8 cellular contexts compared by ENCODE assay signal in the genomic region with DNA sequence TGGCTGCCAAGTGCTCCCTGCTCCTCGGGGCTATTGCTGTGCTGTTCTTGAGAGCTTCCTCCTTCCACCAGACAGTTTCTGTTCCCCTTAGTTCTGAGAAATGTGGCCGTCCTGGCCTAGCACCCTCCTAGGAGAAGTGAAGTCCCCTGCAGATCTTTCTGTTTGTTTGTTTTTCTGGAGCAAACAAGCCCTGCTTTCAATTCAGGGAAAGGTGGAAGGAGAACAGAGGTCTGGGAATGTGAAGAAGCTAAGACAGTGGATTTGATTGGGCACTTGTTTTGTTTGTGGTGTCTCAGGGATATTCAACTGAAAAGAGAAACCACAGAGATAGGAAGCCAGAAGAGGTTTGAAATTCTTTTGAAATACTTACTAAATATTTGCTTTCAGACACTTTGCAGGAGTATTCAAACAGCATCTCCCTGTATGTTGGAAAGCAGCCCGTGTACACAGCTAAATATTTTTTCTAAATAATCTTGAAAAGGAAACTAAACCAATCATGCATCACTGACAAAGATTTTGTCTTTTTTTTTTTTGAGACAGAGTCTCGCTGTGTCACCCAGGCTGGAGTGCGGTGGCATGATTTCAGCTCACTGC. TPM values are rescaled to one million over a fixed set of nuclear protein-coding genes. Genes with fewer than 3 reads are reported as not detected.
DNase-seq lines count a peak whose midpoint lies in the region; ATAC-seq and TF ChIP-seq lines count a peak whose summit lies in the region.

No MANE protein-coding gene starts in this region.

- H3K27me3 ChIP-seq in GM06990 (replicated peaks; ENCODE audit: control insufficient read depth, insufficient read depth, low read length), result no peaks in the 10 kb centered on the region

- ATAC-seq in GM21381 (IDR thresholded peaks at IDR 0.05; ENCODE audit: unreplicated experiment) (peak; percentile 100), HG03571 (IDR thresholded peaks at IDR 0.05; ENCODE audit: unreplicated experiment) (peak; percentile 99), WTC11 (peak; percentile 75)
- peak; percentile 99 to 100 for ATAC-seq in stimulated activated naive B cell treated with anti-CD40 and anti-IgM and Interleukin-4, amounts not matched to agents 10 μg/mL and 1 μg/mL and 100 μg/mL, for 72 hours (replicated peaks)

- H3K4me1 Mint-ChIP-seq in WTC11 (peaks cover 22% of the 10 kb centered on the region), endothelial cell (ENCODE audit: unreplicated experiment) (peaks cover 4% of the 10 kb centered on the region)
- peaks cover 18 to 31% of the 10 kb centered on the region in 2 donors for H3K4me1 Mint-ChIP-seq in stimulated activated naive B cell treated with anti-CD40 and anti-IgM and Interleukin-4, amounts not matched to agents 10 μg/mL and 1 μg/mL and 100 μg/mL, for 72 hours

- no peaks in the 10 kb centered on the region for H3K27me3 Mint-ChIP-seq in WTC11 (ENCODE audit: low read depth)
- no peaks in the 10 kb centered on the region for H3K27me3 Mint-ChIP-seq in stimulated activated naive B cell treated with anti-CD40 and anti-IgM and Interleukin-4, amounts not matched to agents 10 μg/mL and 1 μg/mL and 100 μg/mL, for 72 hours
- no peaks in the 10 kb centered on the region for H3K27me3 Mint-ChIP-seq in endothelial cell (ENCODE audit: unreplicated experiment)

- H3K36me3 ChIP-seq in GM06990 (ENCODE audit: control insufficient read depth, insufficient read depth, low read length), result no peaks in the 10 kb centered on the region

- H3K4me3 Mint-ChIP-seq in WTC11, result no peak overlapping the region
- H3K4me3 Mint-ChIP-seq in stimulated activated naive B cell treated with anti-CD40 and anti-IgM and Interleukin-4, amounts not matched to agents 10 μg/mL and 1 μg/mL and 100 μg/mL, for 72 hours, result peak overlapping the region; percentile 72 to 74
- H3K4me3 Mint-ChIP-seq in endothelial cell (ENCODE audit: unreplicated experiment), result no peak overlapping the region

- DNase-seq in GM06990 (ENCODE audit: extremely low read depth, insufficient read length) (peak; percentile 62), WTC11 (ENCODE audit: low spot score) (no peak), germinal center (ENCODE audit: low spot score) (peak; percentile 74), endothelial cell (ENCODE audit: low spot score) (no peak), ecto neural progenitor cell (ENCODE audit: low spot score) (no peak)
- DNase-seq in stimulated activated naive B cell treated with anti-CD40 and anti-IgM and Interleukin-4, amounts not matched to agents 10 μg/mL and 1 μg/mL and 100 μg/mL, for 72 hours, result peak; percentile 66

- H3K4me3 ChIP-seq in GM06990 (replicated peaks; ENCODE audit: low read depth, low read length), result peak overlapping the region; percentile 44

- CTCF ChIA-PET in WTC11 (lab: Charles Lee), result interaction anchor here (0.5 to 1.4 kb wide), 5 partner anchors 23 to 102 kb away, joined by 3 to 6 read pairs (median 3); a partner anchor contains a TSS

- H3K9me3 Mint-ChIP-seq in WTC11 (peaks cover 21% of the 10 kb centered on the region), endothelial cell (ENCODE audit: unreplicated experiment) (no peaks in the 10 kb centered on the region)
- no peaks in the 10 kb centered on the region for H3K9me3 Mint-ChIP-seq in stimulated activated naive B cell treated with anti-CD40 and anti-IgM and Interleukin-4, amounts not matched to agents 10 μg/mL and 1 μg/mL and 100 μg/mL, for 72 hours

- H3K36me3 Mint-ChIP-seq in WTC11 (peaks cover 4% of the 10 kb centered on the region; the same call in 1 of the 2 replicates), endothelial cell (ENCODE audit: low read depth, unreplicated experiment) (no peaks in the 10 kb centered on the region)
- no peaks in the 10 kb centered on the region for H3K36me3 Mint-ChIP-seq in stimulated activated naive B cell treated with anti-CD40 and anti-IgM and Interleukin-4, amounts not matched to agents 10 μg/mL and 1 μg/mL and 100 μg/mL, for 72 hours

- H3K27ac Mint-ChIP-seq in WTC11 (peak overlapping the region; percentile 91), endothelial cell (ENCODE audit: unreplicated experiment) (no peak overlapping the region)
- H3K27ac Mint-ChIP-seq in stimulated activated naive B cell treated with anti-CD40 and anti-IgM and Interleukin-4, amounts not matched to agents 10 μg/mL and 1 μg/mL and 100 μg/mL, for 72 hours, result peak overlapping the region; percentile 90

- POLR2A ChIA-PET in WTC11 (lab: Charles Lee), result no interaction called here

- TF ChIP-seq CTCF in GM06990 (IDR thresholded peaks at IDR 0.05; ENCODE audit: insufficient read depth, low read length, poor library complexity, severe bottlenecking) (no peak), WTC11 (IDR thresholded peaks at IDR 0.05) (no peak), endothelial cell (IDR thresholded peaks at IDR 0.05; ENCODE audit: unreplicated experiment) (no peak)

TF ChIP-seq in WTC11, 78 proteins besides CTCF, POLR2A, EP300 and RAD21 (continues in another document):
- TF ChIP-seq ZNF671 (CRISPR knock-in tag; IDR thresholded peaks at IDR 0.05) (no peak), ZNF423 (CRISPR knock-in tag; IDR thresholded peaks at IDR 0.05) (no peak)
- TF ChIP-seq, protein P1, sequence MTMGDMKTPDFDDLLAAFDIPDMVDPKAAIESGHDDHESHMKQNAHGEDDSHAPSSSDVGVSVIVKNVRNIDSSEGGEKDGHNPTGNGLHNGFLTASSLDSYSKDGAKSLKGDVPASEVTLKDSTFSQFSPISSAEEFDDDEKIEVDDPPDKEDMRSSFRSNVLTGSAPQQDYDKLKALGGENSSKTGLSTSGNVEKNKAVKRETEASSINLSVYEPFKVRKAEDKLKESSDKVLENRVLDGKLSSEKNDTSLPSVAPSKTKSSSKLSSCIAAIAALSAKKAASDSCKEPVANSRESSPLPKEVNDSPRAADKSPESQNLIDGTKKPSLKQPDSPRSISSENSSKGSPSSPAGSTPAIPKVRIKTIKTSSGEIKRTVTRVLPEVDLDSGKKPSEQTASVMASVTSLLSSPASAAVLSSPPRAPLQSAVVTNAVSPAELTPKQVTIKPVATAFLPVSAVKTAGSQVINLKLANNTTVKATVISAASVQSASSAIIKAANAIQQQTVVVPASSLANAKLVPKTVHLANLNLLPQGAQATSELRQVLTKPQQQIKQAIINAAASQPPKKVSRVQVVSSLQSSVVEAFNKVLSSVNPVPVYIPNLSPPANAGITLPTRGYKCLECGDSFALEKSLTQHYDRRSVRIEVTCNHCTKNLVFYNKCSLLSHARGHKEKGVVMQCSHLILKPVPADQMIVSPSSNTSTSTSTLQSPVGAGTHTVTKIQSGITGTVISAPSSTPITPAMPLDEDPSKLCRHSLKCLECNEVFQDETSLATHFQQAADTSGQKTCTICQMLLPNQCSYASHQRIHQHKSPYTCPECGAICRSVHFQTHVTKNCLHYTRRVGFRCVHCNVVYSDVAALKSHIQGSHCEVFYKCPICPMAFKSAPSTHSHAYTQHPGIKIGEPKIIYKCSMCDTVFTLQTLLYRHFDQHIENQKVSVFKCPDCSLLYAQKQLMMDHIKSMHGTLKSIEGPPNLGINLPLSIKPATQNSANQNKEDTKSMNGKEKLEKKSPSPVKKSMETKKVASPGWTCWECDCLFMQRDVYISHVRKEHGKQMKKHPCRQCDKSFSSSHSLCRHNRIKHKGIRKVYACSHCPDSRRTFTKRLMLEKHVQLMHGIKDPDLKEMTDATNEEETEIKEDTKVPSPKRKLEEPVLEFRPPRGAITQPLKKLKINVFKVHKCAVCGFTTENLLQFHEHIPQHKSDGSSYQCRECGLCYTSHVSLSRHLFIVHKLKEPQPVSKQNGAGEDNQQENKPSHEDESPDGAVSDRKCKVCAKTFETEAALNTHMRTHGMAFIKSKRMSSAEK (CRISPR knock-in tag; IDR thresholded peaks at IDR 0.05; ENCODE audit: borderline replicate concordance), result no peak
- TF ChIP-seq, protein P2, sequence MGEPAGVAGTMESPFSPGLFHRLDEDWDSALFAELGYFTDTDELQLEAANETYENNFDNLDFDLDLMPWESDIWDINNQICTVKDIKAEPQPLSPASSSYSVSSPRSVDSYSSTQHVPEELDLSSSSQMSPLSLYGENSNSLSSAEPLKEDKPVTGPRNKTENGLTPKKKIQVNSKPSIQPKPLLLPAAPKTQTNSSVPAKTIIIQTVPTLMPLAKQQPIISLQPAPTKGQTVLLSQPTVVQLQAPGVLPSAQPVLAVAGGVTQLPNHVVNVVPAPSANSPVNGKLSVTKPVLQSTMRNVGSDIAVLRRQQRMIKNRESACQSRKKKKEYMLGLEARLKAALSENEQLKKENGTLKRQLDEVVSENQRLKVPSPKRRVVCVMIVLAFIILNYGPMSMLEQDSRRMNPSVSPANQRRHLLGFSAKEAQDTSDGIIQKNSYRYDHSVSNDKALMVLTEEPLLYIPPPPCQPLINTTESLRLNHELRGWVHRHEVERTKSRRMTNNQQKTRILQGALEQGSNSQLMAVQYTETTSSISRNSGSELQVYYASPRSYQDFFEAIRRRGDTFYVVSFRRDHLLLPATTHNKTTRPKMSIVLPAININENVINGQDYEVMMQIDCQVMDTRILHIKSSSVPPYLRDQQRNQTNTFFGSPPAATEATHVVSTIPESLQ (CRISPR knock-in tag; IDR thresholded peaks at IDR 0.05), result no peak
- TF ChIP-seq, protein P3, sequence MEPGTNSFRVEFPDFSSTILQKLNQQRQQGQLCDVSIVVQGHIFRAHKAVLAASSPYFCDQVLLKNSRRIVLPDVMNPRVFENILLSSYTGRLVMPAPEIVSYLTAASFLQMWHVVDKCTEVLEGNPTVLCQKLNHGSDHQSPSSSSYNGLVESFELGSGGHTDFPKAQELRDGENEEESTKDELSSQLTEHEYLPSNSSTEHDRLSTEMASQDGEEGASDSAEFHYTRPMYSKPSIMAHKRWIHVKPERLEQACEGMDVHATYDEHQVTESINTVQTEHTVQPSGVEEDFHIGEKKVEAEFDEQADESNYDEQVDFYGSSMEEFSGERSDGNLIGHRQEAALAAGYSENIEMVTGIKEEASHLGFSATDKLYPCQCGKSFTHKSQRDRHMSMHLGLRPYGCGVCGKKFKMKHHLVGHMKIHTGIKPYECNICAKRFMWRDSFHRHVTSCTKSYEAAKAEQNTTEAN (CRISPR knock-in tag; IDR thresholded peaks at IDR 0.05), result no peak
- TF ChIP-seq, protein P4, sequence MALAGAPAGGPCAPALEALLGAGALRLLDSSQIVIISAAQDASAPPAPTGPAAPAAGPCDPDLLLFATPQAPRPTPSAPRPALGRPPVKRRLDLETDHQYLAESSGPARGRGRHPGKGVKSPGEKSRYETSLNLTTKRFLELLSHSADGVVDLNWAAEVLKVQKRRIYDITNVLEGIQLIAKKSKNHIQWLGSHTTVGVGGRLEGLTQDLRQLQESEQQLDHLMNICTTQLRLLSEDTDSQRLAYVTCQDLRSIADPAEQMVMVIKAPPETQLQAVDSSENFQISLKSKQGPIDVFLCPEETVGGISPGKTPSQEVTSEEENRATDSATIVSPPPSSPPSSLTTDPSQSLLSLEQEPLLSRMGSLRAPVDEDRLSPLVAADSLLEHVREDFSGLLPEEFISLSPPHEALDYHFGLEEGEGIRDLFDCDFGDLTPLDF (CRISPR knock-in tag; IDR thresholded peaks at IDR 0.05), result no peak

RNA-seq across cellular contexts. Expression of a gene that starts 36.5 kb away (rescaled TPM):
- 13.4 to 17.0 TPM (median 14.1 TPM) in 3 replicates for total RNA-seq in WTC11 (2021)
- total RNA-seq in endothelial cell (ENCODE audit: unreplicated experiment), result 9.7 TPM

RNA-seq across cellular contexts. Expression of a gene that starts 57.8 kb away (rescaled TPM):
- total RNA-seq in WTC11 (2021) (4.1 to 6.7 TPM (median 6.1 TPM) in 3 replicates), endothelial cell (ENCODE audit: unreplicated experiment) (3.2 TPM)

Comparison
In these comparisons a context has a peak if more than half of its experiments do, and no peak if none do; other contexts are left out.
1. DNase-seq: peak in GM06990 (single experiment), germinal center (single experiment) and stimulated activated naive B cell treated with anti-CD40 and anti-IgM and Interleukin-4, amounts not matched to agents 10 μg/mL and 1 μg/mL and 100 μg/mL, for 72 hours (single experiment); none in WTC11 (single experiment), endothelial cell (single experiment) and ecto neural progenitor cell (single experiment).
2. H3K4me3 Mint-ChIP-seq: peak in stimulated activated naive B cell treated with anti-CD40 and anti-IgM and Interleukin-4, amounts not matched to agents 10 μg/mL and 1 μg/mL and 100 μg/mL, for 72 hours (2 of 2); none in WTC11 (single experiment) and endothelial cell (single experiment).
3. Peak in every context shown above with its lines, with median percentiles within 50 percentile points of each other: ATAC-seq.